24 cellular contexts compared by ENCODE assay signal in genomic region chr9:98784855-98785254, GRCh38. TPM values are rescaled to one million over a fixed set of nuclear protein-coding genes. Genes with fewer than 3 reads are reported as not detected.
"Had no signal": no experiment of that assay in that cellular context is flagged by ENCODE, and none has a peak within 500 bp of the region (broad histone marks: within the 10 kb centered on the region; RNA-seq: fewer than 3 reads in every experiment).

No MANE protein-coding gene starts in this region.

- H3K4me2 ChIP-seq: hepatocyte had no signal

- DNase-seq: cortex of kidney; effector memory CD8-positive, alpha-beta T cell; erythroblast; esophagus squamous epithelium; heart left ventricle; left cardiac atrium; left lung; mesenchymal stem cell; mucosa of descending colon; naive thymus-derived CD8-positive, alpha-beta T cell; nephron progenitor cell; nucleus accumbens; psoas muscle; right cardiac atrium; small intestine; stimulated activated CD4-positive, alpha-beta T cell treated with anti-CD3 and anti-CD28 coated beads, Interleukin-15, amount 100 ng/mL, for 24 hours; stimulated activated CD4-positive, alpha-beta T cell treated with anti-CD3 and anti-CD28 coated beads, Interleukin-2, amount 100 ng/mL, for 48 hours; stimulated activated naive B cell treated with anti-CD40 and anti-IgM and Interleukin-4, amounts not matched to agents 10 μg/mL and 1 μg/mL and 100 μg/mL, for 72 hours; uterus had no signal

- H3K4me3 ChIP-seq: esophagus squamous epithelium, heart left ventricle, hepatocyte, left lung, mucosa of descending colon, psoas muscle, thoracic aorta, tibial nerve, upper lobe of left lung, uterus had no signal

- H2AFZ ChIP-seq: hepatocyte had no signal

- H3K4me1 ChIP-seq: heart left ventricle, psoas muscle, uterus had no signal

- H3K27ac ChIP-seq: esophagus squamous epithelium, heart left ventricle, left lung, psoas muscle, thoracic aorta, upper lobe of left lung, uterus had no signal

- H3K27me3 ChIP-seq: esophagus squamous epithelium, heart left ventricle, hepatocyte, left lung, tibial nerve, upper lobe of left lung, uterus had no signal

- ATAC-seq: effector memory CD8-positive, alpha-beta T cell; heart left ventricle; left cardiac atrium; left lung; mucosa of descending colon; naive thymus-derived CD8-positive, alpha-beta T cell; right cardiac atrium; stimulated activated naive B cell treated with anti-CD40 and anti-IgM and Interleukin-4, amounts not matched to agents 10 μg/mL and 1 μg/mL and 100 μg/mL, for 72 hours had no signal

- H3K9me3 ChIP-seq: esophagus squamous epithelium, heart left ventricle, left lung, mucosa of descending colon, psoas muscle, thoracic aorta, tibial nerve, upper lobe of left lung, uterus had no signal

- H3K36me3 ChIP-seq: uterus had no signal

RNA-seq across cellular contexts. Expression of gene GALNT12, which starts 22.6 kb away (rescaled TPM):
- total RNA-seq: osteocyte had no signal
